In the genomic region with DNA sequence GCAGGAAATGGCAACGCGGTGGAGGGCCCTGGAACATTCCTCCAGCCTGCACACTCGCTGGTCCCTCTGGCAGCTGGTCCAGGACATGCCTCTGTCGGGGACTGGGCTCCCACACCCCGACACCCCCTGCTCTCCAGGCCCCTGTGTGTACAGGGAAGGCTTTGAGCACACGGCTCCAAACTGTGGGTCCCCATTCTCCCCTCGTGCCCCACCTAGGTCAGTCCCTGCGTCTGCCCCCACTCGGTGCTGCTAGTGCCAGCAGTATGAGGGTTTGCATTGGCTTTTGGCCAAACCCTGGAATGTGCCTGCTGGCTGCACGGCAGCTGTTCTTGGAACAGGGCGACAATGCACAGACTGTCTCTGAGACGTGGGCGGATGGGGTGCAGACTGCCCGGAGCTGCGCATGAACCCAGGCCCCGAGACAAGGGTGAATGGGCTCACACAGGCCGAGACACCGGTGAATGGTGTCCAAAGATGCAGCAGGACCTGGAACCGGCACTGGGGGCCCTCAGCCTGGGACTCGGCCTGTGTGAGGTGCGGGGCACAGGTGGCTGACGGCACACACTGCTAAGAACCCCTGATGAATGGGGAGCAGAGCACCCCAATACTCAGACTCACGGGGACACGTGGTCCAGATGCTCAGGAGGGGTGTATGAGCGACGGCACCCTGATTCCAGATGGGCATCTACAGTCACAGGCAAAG, we compare ENCODE assay signal across 8 cellular contexts. TPM values are rescaled to one million over a fixed set of nuclear protein-coding genes. Genes with fewer than 3 reads are reported as not detected.
A peak's percentile ranks its signal among the peaks of the same experiment; 100 is the strongest.
DNase-seq lines count a peak whose midpoint lies in the region; ATAC-seq and TF ChIP-seq lines count a peak whose summit lies in the region.
"Had no signal": no experiment of that assay in that cellular context is flagged by ENCODE, and none has a peak within 500 bp of the region (broad histone marks: within the 10 kb centered on the region; RNA-seq: fewer than 3 reads in every experiment).

No MANE protein-coding gene starts in this region.

- no peaks in the 10 kb centered on the region for H3K4me1 Mint-ChIP-seq in activated T-helper 1 cell treated with anti-CD3 and anti-CD28 coated beads, Interleukin-12 subunit alpha, Interleukin-12 subunit beta, Interleukin-2, Interleukin-4 antibody, amounts not matched to agents 30 ng/mL and 10 ng/mL and 1 ng/mL, durations not matched to agents 14 hours and 24 hours and 36 hours (ENCODE audit: low read depth)

- H3K4me3 ChIP-seq in adipocyte (ENCODE audit: low read length) (no peak overlapping the region), tibial artery (peak overlapping the region in 1 of 2 donors; percentile 40)

- H3K9me3 ChIP-seq in adipocyte (ENCODE audit: control insufficient read depth, low read length) (no peaks in the 10 kb centered on the region), tibial artery (no peaks in the 10 kb centered on the region)

- H3K9me3 Mint-ChIP-seq in activated T-helper 1 cell treated with anti-CD3 and anti-CD28 coated beads, Interleukin-12 subunit alpha, Interleukin-12 subunit beta, Interleukin-2, Interleukin-4 antibody, amounts not matched to agents 30 ng/mL and 10 ng/mL and 1 ng/mL, durations not matched to agents 14 hours and 24 hours and 36 hours: no peaks in the 10 kb centered on the region

- DNase-seq in M059J (ENCODE audit: low read depth): peak; percentile 96
- peak; percentile 88 for DNase-seq in adipocyte (ENCODE audit: low read depth)
- DNase-seq in hippocampal formation (lab: John Stamatoyannopoulos, UW): peak; percentile 16 to 37
- DNase-seq in tibial artery: peak; percentile 53 to 94
- DNase-seq in activated T-helper 1 cell treated with anti-CD3 and anti-CD28 coated beads, Interleukin-12 subunit alpha, Interleukin-12 subunit beta, Interleukin-2, Interleukin-4 antibody, amounts not matched to agents 30 ng/mL and 10 ng/mL and 1 ng/mL, durations not matched to agents 14 hours and 24 hours and 36 hours (ENCODE audit: low spot score): no peak

- peak overlapping the region; percentile 85 to 88 for H3K27ac ChIP-seq in tibial artery
- H3K27ac ChIP-seq: KMS-11 had no signal

- H3K27me3 ChIP-seq in adipocyte (replicated peaks; ENCODE audit: control insufficient read depth, insufficient read depth, low read length): peaks cover 15% of the 10 kb centered on the region
- H3K27me3 ChIP-seq in tibial artery: no peaks in the 10 kb centered on the region

- TF ChIP-seq CTCF in tibial artery (IDR thresholded peaks at IDR 0.05): no peak

- ATAC-seq in HG03039 (IDR thresholded peaks at IDR 0.05; ENCODE audit: unreplicated experiment) (no peak), GM21528 (IDR thresholded peaks at IDR 0.05; ENCODE audit: low FRiP score, unreplicated experiment) (no peak)

- H3K4me3 Mint-ChIP-seq in activated T-helper 1 cell treated with anti-CD3 and anti-CD28 coated beads, Interleukin-12 subunit alpha, Interleukin-12 subunit beta, Interleukin-2, Interleukin-4 antibody, amounts not matched to agents 30 ng/mL and 10 ng/mL and 1 ng/mL, durations not matched to agents 14 hours and 24 hours and 36 hours: no peak overlapping the region

- no peak overlapping the region for H3K27ac Mint-ChIP-seq in activated T-helper 1 cell treated with anti-CD3 and anti-CD28 coated beads, Interleukin-12 subunit alpha, Interleukin-12 subunit beta, Interleukin-2, Interleukin-4 antibody, amounts not matched to agents 30 ng/mL and 10 ng/mL and 1 ng/mL, durations not matched to agents 14 hours and 24 hours and 36 hours

- H3K36me3 ChIP-seq in adipocyte (ENCODE audit: control insufficient read depth, insufficient read depth, low read length, severe bottlenecking) (no peaks in the 10 kb centered on the region), tibial artery (no peaks in the 10 kb centered on the region)

- no peaks in the 10 kb centered on the region for H3K27me3 Mint-ChIP-seq in activated T-helper 1 cell treated with anti-CD3 and anti-CD28 coated beads, Interleukin-12 subunit alpha, Interleukin-12 subunit beta, Interleukin-2, Interleukin-4 antibody, amounts not matched to agents 30 ng/mL and 10 ng/mL and 1 ng/mL, durations not matched to agents 14 hours and 24 hours and 36 hours (ENCODE audit: insufficient read depth)

- intact Hi-C loops in tibial artery (cut with DNase I; ENCODE audit: low total_unique reads): no loop called here
- intact Hi-C loops in activated T-helper 1 cell treated with anti-CD3 and anti-CD28 coated beads, Interleukin-12 subunit alpha, Interleukin-12 subunit beta, Interleukin-2, Interleukin-4 antibody, amounts not matched to agents 30 ng/mL and 10 ng/mL and 1 ng/mL, durations not matched to agents 14 hours and 24 hours and 36 hours (cut with micrococcal nuclease): no loop called here

- no peak overlapping the region for H3K9ac ChIP-seq in adipocyte (ENCODE audit: low read length)
- H3K9ac ChIP-seq: KMS-11 had no signal

- H3K36me3 Mint-ChIP-seq in activated T-helper 1 cell treated with anti-CD3 and anti-CD28 coated beads, Interleukin-12 subunit alpha, Interleukin-12 subunit beta, Interleukin-2, Interleukin-4 antibody, amounts not matched to agents 30 ng/mL and 10 ng/mL and 1 ng/mL, durations not matched to agents 14 hours and 24 hours and 36 hours (ENCODE audit: low read depth): no peaks in the 10 kb centered on the region

- H3K4me1 ChIP-seq in adipocyte (ENCODE audit: control insufficient read depth, insufficient read depth, low read length) (peaks cover 23% of the 10 kb centered on the region), tibial artery (peaks cover 5 to 100% (median 98%) of the 10 kb centered on the region in 4 donors)

RNA-seq across cellular contexts. Expression of a gene that starts 7.5 kb away (rescaled TPM):
- total RNA-seq in M059J (2014; rRNA removed; shearing (Covaris generic)): not detected in 2 replicates
- total RNA-seq in activated T-helper 1 cell treated with anti-CD3 and anti-CD28 coated beads, Interleukin-12 subunit alpha, Interleukin-12 subunit beta, Interleukin-2, Interleukin-4 antibody, amounts not matched to agents 30 ng/mL and 10 ng/mL and 1 ng/mL, durations not matched to agents 14 hours and 24 hours and 36 hours: not detected in 2 replicates

RNA-seq across cellular contexts. Expression of a gene that starts 11.5 kb away (rescaled TPM):
- not detected in 2 replicates for total RNA-seq in M059J (2014; rRNA removed; shearing (Covaris generic))
- not detected in 2 replicates for total RNA-seq in activated T-helper 1 cell treated with anti-CD3 and anti-CD28 coated beads, Interleukin-12 subunit alpha, Interleukin-12 subunit beta, Interleukin-2, Interleukin-4 antibody, amounts not matched to agents 30 ng/mL and 10 ng/mL and 1 ng/mL, durations not matched to agents 14 hours and 24 hours and 36 hours

RNA-seq across cellular contexts. Expression of a gene that starts 25.6 kb away (rescaled TPM):
- 1.8 and 4.0 TPM in 2 replicates for total RNA-seq in M059J (2014; rRNA removed; shearing (Covaris generic))
- total RNA-seq in activated T-helper 1 cell treated with anti-CD3 and anti-CD28 coated beads, Interleukin-12 subunit alpha, Interleukin-12 subunit beta, Interleukin-2, Interleukin-4 antibody, amounts not matched to agents 30 ng/mL and 10 ng/mL and 1 ng/mL, durations not matched to agents 14 hours and 24 hours and 36 hours: 257 and 262 TPM in 2 replicates

Comparison
In these comparisons a context has a peak if more than half of its experiments do, and no peak if none do; other contexts are left out.
1. RNA of a gene that starts 25.6 kb away (total RNA-seq): 257 to 262 TPM in activated T-helper 1 cell treated with anti-CD3 and anti-CD28 coated beads, Interleukin-12 subunit alpha, Interleukin-12 subunit beta, Interleukin-2, Interleukin-4 antibody, amounts not matched to agents 30 ng/mL and 10 ng/mL and 1 ng/mL, durations not matched to agents 14 hours and 24 hours and 36 hours; 1.8 to 4.0 TPM in M059J; every median in the first group is over 10 times any median in the second.